In the genomic region with DNA sequence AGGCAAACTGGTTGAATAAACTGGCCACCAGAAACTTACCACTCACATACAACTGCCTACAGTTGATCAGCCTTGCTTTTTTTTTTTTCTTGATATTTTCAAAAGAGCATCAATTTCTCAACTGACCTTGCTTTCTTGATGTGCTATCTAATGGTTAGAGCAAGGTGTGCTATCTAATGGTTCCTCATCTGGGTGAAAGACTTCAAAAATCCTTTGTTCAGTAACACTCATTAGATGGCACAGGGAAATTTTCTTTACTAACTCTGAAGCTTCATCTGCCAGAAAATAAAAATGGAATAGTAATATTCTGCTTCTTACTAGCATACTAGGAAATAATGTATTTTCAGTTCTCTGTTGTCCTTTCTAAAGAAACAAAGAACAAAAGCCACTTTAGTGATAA, we compare ENCODE assay signal across 22 cellular contexts. TPM values are rescaled to one million over a fixed set of nuclear protein-coding genes. Genes with fewer than 3 reads are reported as not detected.
DNase-seq lines count a peak whose midpoint lies in the region; ATAC-seq and TF ChIP-seq lines count a peak whose summit lies in the region.
"Had no signal": no experiment of that assay in that cellular context is flagged by ENCODE, and none has a peak within 500 bp of the region (broad histone marks: within the 10 kb centered on the region; RNA-seq: fewer than 3 reads in every experiment).

No MANE protein-coding gene starts in this region.

- intact Hi-C loops in activated CD4-positive, alpha-beta T cell treated with anti-CD3 and anti-CD28 coated beads for 36 hours (cut with DNase I, micrococcal nuclease) = loop anchor here in 1 of 2 experiments (10.0 kb wide), 1 partner anchor 265 kb away; a partner anchor contains a TSS
- intact Hi-C loops in right lobe of liver (cut with DNase I) = no loop called here

- H3K4me3 ChIP-seq in OCI-LY1 (ENCODE audit: low read depth, low read length, poor library complexity, severe bottlenecking) (no peak overlapping the region), right lobe of liver (no peak overlapping the region), skeletal muscle tissue (ENCODE audit: low read length in 3 of 3) (no peak overlapping the region)
- H3K4me3 ChIP-seq: esophagus squamous epithelium, MG63 had no signal

- TF ChIP-seq CTCF in OCI-LY1 (IDR thresholded peaks at IDR 0.05; ENCODE audit: low read length) = no peak
- no peak for TF ChIP-seq CTCF in right lobe of liver (IDR thresholded peaks at IDR 0.05)

- CTCF ChIA-PET in activated CD4-positive, alpha-beta T cell treated with anti-CD3 and anti-CD28 coated beads for 36 hours (lab: Charles Lee) = interaction anchor here (0.9 to 1.8 kb wide), 3 partner anchors 8 to 51 kb away, joined by 3 to 8 read pairs (median 3); no protein-coding TSS in a partner anchor

- no peak for DNase-seq in activated CD4-positive, alpha-beta T cell treated with anti-CD3 and anti-CD28 coated beads for 36 hours
- no peak for DNase-seq in activated CD4-positive, alpha-beta T cell treated with anti-CD3 and anti-CD28 coated beads, Interleukin-2, amount 50 U/mL, for 1 hour
- no peak for DNase-seq in right lobe of liver
- no peak for DNase-seq in stimulated activated CD4-positive, alpha-beta T cell treated with anti-CD3 and anti-CD28 coated beads, Interleukin-2, amount 100 ng/mL, for 24 hours
- no peak for DNase-seq in HK-2 (ENCODE audit: unreplicated experiment)
- no peak for DNase-seq in NCI-H2107 treated with DMSO at 0.1 percent for 48 hours (lab: John Stamatoyannopoulos, UW; ENCODE audit: unreplicated experiment)
- DNase-seq: activated CD4-positive, CD25-positive, alpha-beta regulatory T cell; activated CD8-positive, alpha-beta memory T cell treated with anti-CD3 and anti-CD28 coated beads for 24 hours; amniotic stem cell; DMS 273 treated with DMSO at 0.1 percent for 48 hours; esophagus squamous epithelium; HCEC 1CT; MG63; NCI-H2171; PC-3; stimulated activated CD4-positive, alpha-beta T cell treated with anti-CD3 and anti-CD28 coated beads, Interleukin-1b, Interleukin-23, amount 100 ng/mL, for 48 hours had no signal

- H3K4me2 ChIP-seq in OCI-LY1 (ENCODE audit: low read length) = no peak overlapping the region

- H3K27ac Mint-ChIP-seq in activated CD4-positive, alpha-beta T cell treated with anti-CD3 and anti-CD28 coated beads for 36 hours = peak overlapping the region; percentile 21
- H3K27ac Mint-ChIP-seq: T-helper 2 cell treated with Interferon-gamma antibody and Interleukin-4, amounts not matched to agents 5 μg/mL and 100 μg/mL, for 36 hours had no signal

- H3K36me3 Mint-ChIP-seq in activated CD4-positive, alpha-beta T cell treated with anti-CD3 and anti-CD28 coated beads for 36 hours (ENCODE audit: low read depth) = peaks cover 24% of the 10 kb centered on the region

- H3K4me1 ChIP-seq in OCI-LY1 (ENCODE audit: insufficient read depth, low read length, severe bottlenecking) (peaks cover 13% of the 10 kb centered on the region), right lobe of liver (peaks cover 0 to 62% (median 24%) of the 10 kb centered on the region in 4 donors), skeletal muscle tissue (ENCODE audit: control insufficient read depth in 3 of 3, insufficient read depth in 3 of 3, low read length in 3 of 3) (peaks cover 51 to 57% (median 51%) of the 10 kb centered on the region in 3 donors)

- TF ChIP-seq POLR2A in right lobe of liver (IDR thresholded peaks at IDR 0.05) = no peak

- H3K9ac ChIP-seq in OCI-LY1 (ENCODE audit: low read length) = no peak overlapping the region
- H3K9ac ChIP-seq in skeletal muscle tissue (ENCODE audit: low read depth in 1 of 3, low read length in 3 of 3) = peak overlapping the region in 1 of 3 donors; percentile 3

- H3K36me3 ChIP-seq in OCI-LY1 (ENCODE audit: insufficient read depth, low read length) = peaks cover 57% of the 10 kb centered on the region; the same call in 1 of the 2 replicates
- peaks cover 0 to 3% (median 0%) of the 10 kb centered on the region in 4 donors for H3K36me3 ChIP-seq in right lobe of liver
- peaks cover 0 to 4% (median 0%) of the 10 kb centered on the region in 3 donors for H3K36me3 ChIP-seq in skeletal muscle tissue (ENCODE audit: control insufficient read depth in 3 of 3, insufficient read depth in 3 of 3, low read length in 3 of 3)

- H3K9me3 Mint-ChIP-seq in activated CD4-positive, alpha-beta T cell treated with anti-CD3 and anti-CD28 coated beads for 36 hours (ENCODE audit: low read depth) = no peaks in the 10 kb centered on the region
- H3K9me3 Mint-ChIP-seq: T-helper 2 cell treated with Interferon-gamma antibody and Interleukin-4, amounts not matched to agents 5 μg/mL and 100 μg/mL, for 36 hours had no signal

- H3K27me3 Mint-ChIP-seq in activated CD4-positive, alpha-beta T cell treated with anti-CD3 and anti-CD28 coated beads for 36 hours = no peaks in the 10 kb centered on the region

- POLR2A ChIA-PET in activated CD4-positive, alpha-beta T cell treated with anti-CD3 and anti-CD28 coated beads for 36 hours (lab: Charles Lee) = no interaction called here

- H3K79me2 ChIP-seq in OCI-LY1 (ENCODE audit: insufficient read depth, low read length) = peaks cover 70% of the 10 kb centered on the region

- no peaks in the 10 kb centered on the region for H4K20me1 ChIP-seq in OCI-LY1 (ENCODE audit: insufficient read depth, low read length)

- H3K9me2 ChIP-seq in OCI-LY1 (ENCODE audit: low read depth, low read length) = no peaks in the 10 kb centered on the region

- H3K9me3 ChIP-seq in OCI-LY1 (ENCODE audit: low read length) = no peaks in the 10 kb centered on the region
- H3K9me3 ChIP-seq in right lobe of liver = no peaks in the 10 kb centered on the region
- no peaks in the 10 kb centered on the region for H3K9me3 ChIP-seq in skeletal muscle tissue (ENCODE audit: control insufficient read depth in 3 of 3, low read length in 3 of 3)
- H3K9me3 ChIP-seq: esophagus squamous epithelium, MG63 had no signal

- no peak overlapping the region for H2AFZ ChIP-seq in OCI-LY1 (ENCODE audit: low read length)

- peaks cover 46% of the 10 kb centered on the region for H3K4me1 Mint-ChIP-seq in activated CD4-positive, alpha-beta T cell treated with anti-CD3 and anti-CD28 coated beads for 36 hours

- no peaks in the 10 kb centered on the region for H3F3A ChIP-seq in OCI-LY1 (ENCODE audit: insufficient read depth, low read length)

- no peak for ATAC-seq in activated CD4-positive, alpha-beta T cell treated with anti-CD3 and anti-CD28 coated beads for 36 hours
- no peak for ATAC-seq in right lobe of liver
- ATAC-seq: PC-3 had no signal

- H3K27ac ChIP-seq in OCI-LY1 (ENCODE audit: low read depth, low read length, poor library complexity, severe bottlenecking) (peak overlapping the region; percentile 41), right lobe of liver (peak overlapping the region; percentile 53 to 95 (median 88)), skeletal muscle tissue (ENCODE audit: low read depth, low read length) (peak overlapping the region; percentile 41)
- H3K27ac ChIP-seq: 22Rv1 had no signal

- H3K27me3 ChIP-seq in OCI-LY1 (ENCODE audit: insufficient read depth, low read length) (no peaks in the 10 kb centered on the region), right lobe of liver (no peaks in the 10 kb centered on the region), skeletal muscle tissue (ENCODE audit: control insufficient read depth in 3 of 3, insufficient read depth in 3 of 3, low read length in 3 of 3) (no peaks in the 10 kb centered on the region)
- H3K27me3 ChIP-seq: esophagus squamous epithelium, MG63 had no signal

- no peak overlapping the region for H3K4me3 Mint-ChIP-seq in activated CD4-positive, alpha-beta T cell treated with anti-CD3 and anti-CD28 coated beads for 36 hours
- H3K4me3 Mint-ChIP-seq: T-helper 2 cell treated with Interferon-gamma antibody and Interleukin-4, amounts not matched to agents 5 μg/mL and 100 μg/mL, for 36 hours had no signal

RNA-seq across cellular contexts. Expression of a gene that starts 51.2 kb away (rescaled TPM):
- total RNA-seq in activated CD4-positive, alpha-beta T cell treated with anti-CD3 and anti-CD28 coated beads for 36 hours = under 1 TPM in 1 of 2 experiments, not detected in 1; 0.21 TPM
- total RNA-seq in right lobe of liver (under 1 TPM in 3 of 6 experiments, not detected in 3; 0.15 to 0.49 (median 0.25) TPM), skeletal muscle tissue (44.9 TPM)
- total RNA-seq: G401, glomerular endothelial cell, PC-3 had no signal

RNA-seq across cellular contexts. Expression of a gene that starts 52.8 kb away (rescaled TPM):
- 100 to 1,000 TPM; 132 to 143 TPM for total RNA-seq in activated CD4-positive, alpha-beta T cell treated with anti-CD3 and anti-CD28 coated beads for 36 hours
- total RNA-seq in right lobe of liver (10 to 100 TPM; 66.3 to 86.5 (median 71.7) TPM), skeletal muscle tissue (74.6 TPM)

Comparison
In these comparisons a context has a peak if more than half of its experiments do, and no peak if none do; other contexts are left out.
1. RNA of a gene that starts 51.2 kb away (total RNA-seq): 44.9 TPM in skeletal muscle tissue (single experiment); 0.21 TPM in activated CD4-positive, alpha-beta T cell treated with anti-CD3 and anti-CD28 coated beads for 36 hours and 0.15 to 0.49 TPM in right lobe of liver; every median in the first group is over 10 times any median in the second.
2. Peak in every context shown above with its lines, with median percentiles within 50 percentile points of each other: H3K27ac ChIP-seq.